8 cellular contexts compared by ENCODE assay signal in genomic region chr3:9809615-9810356, GRCh38. TPM values are rescaled to one million over a fixed set of nuclear protein-coding genes. Genes with fewer than 3 reads are reported as not detected.
DNase-seq lines count a peak whose midpoint lies in the region; ATAC-seq and TF ChIP-seq lines count a peak whose summit lies in the region.

A gene with protein sequence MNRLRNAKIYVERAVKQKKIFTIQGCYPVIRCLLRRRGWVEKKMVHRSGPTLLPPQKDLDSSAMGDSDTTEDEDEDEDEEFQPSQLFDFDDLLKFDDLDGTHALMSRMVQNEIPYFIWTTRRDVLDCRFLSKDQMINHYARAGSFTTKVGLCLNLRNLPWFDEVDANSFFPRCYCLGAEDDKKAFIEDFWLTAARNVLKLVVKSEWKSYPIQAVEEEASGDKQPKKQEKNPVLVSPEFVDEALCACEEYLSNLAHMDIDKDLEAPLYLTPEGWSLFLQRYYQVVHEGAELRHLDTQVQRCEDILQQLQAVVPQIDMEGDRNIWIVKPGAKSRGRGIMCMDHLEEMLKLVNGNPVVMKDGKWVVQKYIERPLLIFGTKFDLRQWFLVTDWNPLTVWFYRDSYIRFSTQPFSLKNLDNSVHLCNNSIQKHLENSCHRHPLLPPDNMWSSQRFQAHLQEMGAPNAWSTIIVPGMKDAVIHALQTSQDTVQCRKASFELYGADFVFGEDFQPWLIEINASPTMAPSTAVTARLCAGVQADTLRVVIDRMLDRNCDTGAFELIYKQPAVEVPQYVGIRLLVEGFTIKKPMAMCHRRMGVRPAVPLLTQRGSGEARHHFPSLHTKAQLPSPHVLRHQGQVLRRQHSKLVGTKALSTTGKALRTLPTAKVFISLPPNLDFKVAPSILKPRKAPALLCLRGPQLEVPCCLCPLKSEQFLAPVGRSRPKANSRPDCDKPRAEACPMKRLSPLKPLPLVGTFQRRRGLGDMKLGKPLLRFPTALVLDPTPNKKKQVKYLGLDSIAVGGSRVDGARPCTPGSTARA (plus strand): TSS chr3:9810262. CDS start chr3:9810662, 400 bp downstream.

- H3K36me3 Mint-ChIP-seq in naive B cell = peaks cover 0 to 7% of the 10 kb centered on the region in 2 donors

- peak within 1 kb of the TSS; percentile 89 to 99 (median 98) for H3K27ac Mint-ChIP-seq in naive B cell

- peaks cover 0 to 20% of the 10 kb centered on the region in 2 donors for H3K4me1 ChIP-seq in thoracic aorta (ENCODE audit: control insufficient read depth in 1 of 2, low read depth in 2 of 2)

- no peaks in the 10 kb centered on the region for H3K27me3 ChIP-seq in thoracic aorta (replicated peaks; ENCODE audit: insufficient read depth)

- no peaks in the 10 kb centered on the region for H3K9me3 Mint-ChIP-seq in naive B cell

- H3K27ac ChIP-seq in thoracic aorta = peak within 1 kb of the TSS; percentile 96 to 99

- ATAC-seq in GM19023 (IDR thresholded peaks at IDR 0.05; ENCODE audit: unreplicated experiment) (peak; percentile 41), HG03520 (IDR thresholded peaks at IDR 0.05; ENCODE audit: unreplicated experiment) (peak; percentile 41), naive B cell (ENCODE audit: low read depth in 2 of 2) (peak; percentile 69 to 70), thoracic aorta (ENCODE audit: insufficient number of reproducible peaks, low FRiP score, low read depth) (peak; percentile 53)

- H3K4me3 Mint-ChIP-seq in naive B cell = peak within 1 kb of the TSS; percentile 81 to 96 (median 92)

- TF ChIP-seq CTCF in AG10803 (conservative IDR thresholded peaks at IDR 0.05; ENCODE audit: low read length) (no peak), fibroblast of pulmonary artery (IDR thresholded peaks at IDR 0.05; ENCODE audit: low read length, missing control alignments) (no peak), thoracic aorta (IDR thresholded peaks at IDR 0.05) (no peak)

- H3K4me1 Mint-ChIP-seq in naive B cell = peaks cover 33 to 39% (median 37%) of the 10 kb centered on the region in 3 donors

- H3K4me3 ChIP-seq in AG10803 (ENCODE audit: low read length) (peak within 1 kb of the TSS; percentile 69), fibroblast of pulmonary artery (replicated peaks; ENCODE audit: low read depth, low read length) (peak within 1 kb of the TSS; percentile 57), thoracic aorta (peak within 1 kb of the TSS; percentile 92)

- peak; percentile 58 for DNase-seq in AG10803 (ENCODE audit: low read depth)
- DNase-seq in RPMI7951 (ENCODE audit: low read depth) = peak; percentile 77
- DNase-seq in activated effector memory CD4-positive, alpha-beta T cell treated with Interleukin-2 at 50 U/mL for 16 hours = peak; percentile 33
- DNase-seq in fibroblast of pulmonary artery (ENCODE audit: low read depth) = peak; percentile 53
- DNase-seq in naive B cell = peak; percentile 54
- peak; percentile 57 for DNase-seq in thoracic aorta (ENCODE audit: low spot score)

- peaks cover 11% of the 10 kb centered on the region for H3K36me3 ChIP-seq in thoracic aorta

- no peaks in the 10 kb centered on the region for H3K9me3 ChIP-seq in thoracic aorta

- no peaks in the 10 kb centered on the region for H3K27me3 Mint-ChIP-seq in naive B cell

RNA-seq across cellular contexts. Expression of the gene that starts here (rescaled TPM):
- total RNA-seq in RPMI7951 (2014; rRNA removed; shearing (Covaris generic)) = 4.7 and 7.4 TPM in 2 replicates
- polyA plus RNA-seq in naive B cell (ENCODE audit: low read depth in 6 of 6) = 1 to 10 TPM in 5 of 6 donors, not detected in 1; 2.7 to 7.6 (median 3.4) TPM
- total RNA-seq in thoracic aorta = 10 to 100 TPM; 77.0 to 91.9 TPM

Comparison
In these comparisons a context has a peak if more than half of its experiments do, and no peak if none do; other contexts are left out.
1. Peak in every context shown above with its lines: DNase-seq, ATAC-seq, H3K4me3 ChIP-seq and H3K27ac ChIP-seq.